In genomic region chr2:219641390-219642063, GRCh38 we compare ENCODE assay signal across 18 cellular contexts. TPM values are rescaled to one million over a fixed set of nuclear protein-coding genes. Genes with fewer than 3 reads are reported as not detected.
DNase-seq lines count a peak whose midpoint lies in the region; TF ChIP-seq lines count a peak whose summit lies in the region.
"Had no signal": no experiment of that assay in that cellular context is flagged by ENCODE, and none has a peak within 500 bp of the region (broad histone marks: within the 10 kb centered on the region; RNA-seq: fewer than 3 reads in every experiment).

No MANE protein-coding gene starts in this region.

- TF ChIP-seq POLR2A in ovary (IDR thresholded peaks at IDR 0.05): no peak

- peaks cover 28% of the 10 kb centered on the region for H3K4me1 ChIP-seq in ovary (ENCODE audit: insufficient read depth)

- H3K36me3 ChIP-seq in ovary: no peaks in the 10 kb centered on the region
- H3K36me3 ChIP-seq: prostate gland, suprapubic skin had no signal

- no peaks in the 10 kb centered on the region for H3K9me3 ChIP-seq in ovary
- H3K9me3 ChIP-seq: prostate gland, suprapubic skin had no signal

- H3K27ac Mint-ChIP-seq in brain: peak overlapping the region in 4 of 5 experiments; percentile 50 to 91 (median 84)
- H3K27ac Mint-ChIP-seq: nephron had no signal

- H3K4me1 Mint-ChIP-seq in brain: peaks cover 52% of the 10 kb centered on the region

- H3K4me3 ChIP-seq in ovary: no peak overlapping the region
- H3K4me3 ChIP-seq: prostate gland, suprapubic skin had no signal

- peak overlapping the region; percentile 60 to 79 for H3K27ac ChIP-seq in ovary
- H3K27ac ChIP-seq: prostate gland, suprapubic skin had no signal

- intact Hi-C loops in ovary (cut with DNase I): loop anchor here (1.0 to 10.0 kb wide), 9 partner anchors 35 to 100 kb away; partner anchors contain the start of genes CHPF (in 3 of the 4), INHA (in 1 of the 4), OBSL1 (in 1 of the 4) and TMEM198 (in 1 of the 4)

- H3K36me3 Mint-ChIP-seq in brain: peaks cover 11% of the 10 kb centered on the region
- H3K36me3 Mint-ChIP-seq: IgD-negative memory B cell; stimulated activated memory B cell treated with anti-CD40 and anti-IgM and Interleukin-4, amounts not matched to agents 10 μg/mL and 1 μg/mL and 100 μg/mL, for 72 hours had no signal

- in situ Hi-C loops in KBM-7 (cut with MboI; ENCODE audit: low pct_unique_long_range_greater_than_20kb, low sequenced_read_pairs): no loop called here

- no peak for TF ChIP-seq CTCF in brain (conservative IDR thresholded peaks at IDR 0.05)
- no peak for TF ChIP-seq CTCF in ovary (IDR thresholded peaks at IDR 0.05)

- 34 to 60% (median 42%) methylated on average over 7 of the region's 7 CpGs for WGBS in ovary, 3 donors

- H3K27me3 Mint-ChIP-seq in brain: peaks cover 7% of the 10 kb centered on the region

- H3K9me3 Mint-ChIP-seq in brain: peaks cover 0 to 2% (median 0%) of the 10 kb centered on the region in 5 experiments
- H3K9me3 Mint-ChIP-seq: IgD-negative memory B cell; nephron; stimulated activated memory B cell treated with anti-CD40 and anti-IgM and Interleukin-4, amounts not matched to agents 10 μg/mL and 1 μg/mL and 100 μg/mL, for 72 hours had no signal

- peak overlapping the region in 2 of 5 experiments; percentile 14 to 44 for H3K4me3 Mint-ChIP-seq in brain
- H3K4me3 Mint-ChIP-seq: nephron; stimulated activated memory B cell treated with anti-CD40 and anti-IgM and Interleukin-4, amounts not matched to agents 10 μg/mL and 1 μg/mL and 100 μg/mL, for 72 hours had no signal

- DNase-seq in EH (ENCODE audit: low read depth): peak; percentile 23
- DNase-seq in hepatic stellate cell (ENCODE audit: low spot score): peak; percentile 15
- DNase-seq in ovary: peak; percentile 42 to 60 (median 45)
- no peak for DNase-seq in KBM-7
- DNase-seq in SKM-1 treated with dmso at 0.1 percent for 144 hours (lab: John Stamatoyannopoulos, UW; ENCODE audit: unreplicated experiment): no peak
- no peak for DNase-seq in NK-92 (lab: John Stamatoyannopoulos, UW; ENCODE audit: unreplicated experiment)
- DNase-seq in kidney glomerular epithelial cell (lab: John Stamatoyannopoulos, UW): no peak
- DNase-seq: activated CD4-positive, alpha-beta T cell treated with anti-CD3 and anti-CD28 coated beads, Interleukin-2, amount 50 U/mL, for 1 hour; activated CD8-positive, alpha-beta memory T cell treated with anti-CD3 and anti-CD28 coated beads, Interleukin-2, amount 50 U/mL, for 4 hours; activated effector memory CD4-positive, alpha-beta T cell treated with anti-CD3 and anti-CD28 coated beads, Interleukin-2, amount 50 U/mL, for 16 hours; RPMI8226; small intestine had no signal

- H3K27me3 ChIP-seq in ovary: no peaks in the 10 kb centered on the region

- no peak for TF ChIP-seq EP300 in ovary (IDR thresholded peaks at IDR 0.05)

RNA-seq across cellular contexts. Expression of gene SLC4A3, which starts 14.1 kb away (rescaled TPM):
- polyA plus RNA-seq in brain (ENCODE audit: insufficient read depth, low read depth, low replicate concordance): 16.6 TPM
- 100 to 1,000 TPM in 4 of 7 donors, 10 to 100 TPM in 3; 29.6 to 232 (median 106) TPM for total RNA-seq in ovary
- 10 to 100 TPM in 1 of 2 donors, 1 to 10 TPM in 1; 5.3 to 83.6 TPM for polyA plus RNA-seq in ovary
- polyA plus RNA-seq: IgD-negative memory B cell had no signal

RNA-seq across cellular contexts. Expression of gene STK11IP, which starts 43.9 kb away (rescaled TPM):
- 14.9 TPM for polyA plus RNA-seq in brain (ENCODE audit: insufficient read depth, low read depth, low replicate concordance)
- 10 to 100 TPM; 30.3 to 73.7 (median 43.8) TPM for total RNA-seq in ovary
- polyA plus RNA-seq in ovary: 10 to 100 TPM in 1 of 2 donors, 1 to 10 TPM in 1; 9.2 to 46.2 TPM

Comparison
In these comparisons a context has a peak if more than half of its experiments do, and no peak if none do; other contexts are left out.
1. DNase-seq: peak in EH (single experiment), hepatic stellate cell (single experiment) and ovary (5 of 5); none in KBM-7 (single experiment), SKM-1 treated with dmso at 0.1 percent for 144 hours (single experiment), NK-92 (single experiment) and kidney glomerular epithelial cell (single experiment).